8 cellular contexts compared by ENCODE assay signal in genomic region chr6:27630727-27631613, GRCh38.
DNase-seq lines count a peak whose midpoint lies in the region; ATAC-seq and TF ChIP-seq lines count a peak whose summit lies in the region.

No MANE protein-coding gene starts in this region.

- no peaks in the 10 kb centered on the region for H3K9me3 Mint-ChIP-seq in central memory CD8-positive, alpha-beta T cell

- peak overlapping the region; percentile 28 for H3K9ac ChIP-seq in HCT116 (ENCODE audit: low read length)

- H3K27me3 ChIP-seq in BE2C (no peaks in the 10 kb centered on the region), HCT116 (ENCODE audit: insufficient read depth, low read length) (no peaks in the 10 kb centered on the region), thyroid gland (no peaks in the 10 kb centered on the region)
- peaks cover 6% of the 10 kb centered on the region for H3K27me3 ChIP-seq in effector memory CD4-positive, alpha-beta T cell (replicated peaks; ENCODE audit: control insufficient read depth, insufficient read depth, low read length, poor library complexity, severe bottlenecking)

- H3K36me3 ChIP-seq in BE2C: no peaks in the 10 kb centered on the region
- H3K36me3 ChIP-seq in HCT116 (ENCODE audit: control insufficient read depth in 1 of 2, insufficient read depth in 2 of 2, low read length in 2 of 2): no peaks in the 10 kb centered on the region
- no peaks in the 10 kb centered on the region for H3K36me3 ChIP-seq in mucosa of descending colon (ENCODE audit: low read depth)
- H3K36me3 ChIP-seq in thyroid gland: no peaks in the 10 kb centered on the region
- no peaks in the 10 kb centered on the region for H3K36me3 ChIP-seq in effector memory CD4-positive, alpha-beta T cell (ENCODE audit: control insufficient read depth, insufficient read depth, low read length)

- no peak for TF ChIP-seq RAD21 in HCT116 (IDR thresholded peaks at IDR 0.05; ENCODE audit: low read depth)

- H3K9me3 ChIP-seq in BE2C (no peaks in the 10 kb centered on the region), HCT116 (ENCODE audit: control insufficient read depth in 1 of 2, insufficient read depth in 1 of 2, low read depth in 1 of 2, low read length in 2 of 2) (no peaks in the 10 kb centered on the region), mucosa of descending colon (no peaks in the 10 kb centered on the region), thyroid gland (no peaks in the 10 kb centered on the region)
- no peaks in the 10 kb centered on the region for H3K9me3 ChIP-seq in effector memory CD4-positive, alpha-beta T cell (ENCODE audit: control insufficient read depth, low read length)

- TF ChIP-seq CTCF in BE2C (IDR thresholded peaks at IDR 0.05; ENCODE audit: low read depth, low read length) (peak; percentile 31), HCT116 (IDR thresholded peaks at IDR 0.05 in 2 of 3, conservative IDR thresholded peaks at IDR 0.05 in 1 of 3; ENCODE audit: borderline replicate concordance in 1 of 3, insufficient read depth in 1 of 3, low read depth in 2 of 3, low read length in 2 of 3) (peak in 1 of 3 experiments; percentile 23; a peak in 1 of 6 replicates), RWPE1 (conservative IDR thresholded peaks at IDR 0.05; ENCODE audit: low read depth) (no peak), mucosa of descending colon (IDR thresholded peaks at IDR 0.05) (no peak), thyroid gland (IDR thresholded peaks at IDR 0.05) (no peak)

- peak overlapping the region; percentile 75 for H3K27ac Mint-ChIP-seq in central memory CD8-positive, alpha-beta T cell (ENCODE audit: low read depth)

- RAD21 ChIA-PET in HCT116 (lab: Charles Lee; ENCODE audit: low non-redundant PET in 1 of 2, low total read pairs in 2 of 2, uncharacterized antibody in 2 of 2, unreplicated experiment in 2 of 2): no interaction called here

- peak overlapping the region; percentile 69 for H3K4me2 ChIP-seq in HCT116 (ENCODE audit: low read length)

- H3K9me2 ChIP-seq in HCT116 (ENCODE audit: insufficient read depth): no peaks in the 10 kb centered on the region

- POLR2A ChIA-PET in HCT116 (lab: Charles Lee) (no interaction called here), RWPE1 (lab: Yijun Ruan, JAX; ENCODE audit: low non-redundant PET) (no interaction called here)

- no peaks in the 10 kb centered on the region for H4K20me1 ChIP-seq in HCT116 (ENCODE audit: insufficient read depth)

- intact Hi-C loops in HCT116 (cut with micrococcal nuclease): no loop called here
- intact Hi-C loops in mucosa of descending colon (cut with DNase I, micrococcal nuclease): no loop called here
- intact Hi-C loops in thyroid gland (cut with DNase I): no loop called here

- peak overlapping the region; percentile 31 for H2AFZ ChIP-seq in HCT116 (ENCODE audit: low read depth, low read length, poor library complexity, severe bottlenecking)

- peaks cover 93% of the 10 kb centered on the region for H3K27me3 Mint-ChIP-seq in central memory CD8-positive, alpha-beta T cell

- H3K4me1 Mint-ChIP-seq in central memory CD8-positive, alpha-beta T cell: no peaks in the 10 kb centered on the region

- no TSS peak for BruUV-seq in HCT116 (replicated peaks; lab: Mats Ljungman, UMichigan)

- CTCF ChIA-PET in HCT116 (lab: Charles Lee): interaction anchor here (0.7 kb wide), 1 partner anchor 13 kb away, joined by 3 read pairs; no protein-coding TSS in a partner anchor
- CTCF ChIA-PET in RWPE1 (lab: Yijun Ruan, JAX): interaction anchor here (0.5 to 2.3 kb wide), 5 partner anchors 8 to 77 kb away, joined by 3 to 6 read pairs (median 3); no protein-coding TSS in a partner anchor

- H3K79me2 ChIP-seq in HCT116 (ENCODE audit: insufficient read depth, low read length): no peaks in the 10 kb centered on the region

- DNase-seq in BE2C: peak; percentile 82
- DNase-seq in HCT116 (ENCODE audit: low read depth, low spot score): peak; percentile 44
- DNase-seq in RWPE1 (ENCODE audit: low spot score): peak; percentile 59
- no peak for DNase-seq in central memory CD8-positive, alpha-beta T cell (ENCODE audit: low spot score in 2 of 2)
- peak in 2 of 3 donors; percentile 26 to 41 for DNase-seq in mucosa of descending colon
- peak; percentile 6 to 13 for DNase-seq in thyroid gland
- DNase-seq in effector memory CD4-positive, alpha-beta T cell: no peak

- peaks cover 2% of the 10 kb centered on the region for H3K36me3 Mint-ChIP-seq in central memory CD8-positive, alpha-beta T cell (ENCODE audit: insufficient read depth)

- H3K27ac ChIP-seq in HCT116 (ENCODE audit: low read depth, low read length) (peak overlapping the region; percentile 38; the same call in 1 of the 2 replicates), RWPE1 (no peak overlapping the region), thyroid gland (no peak overlapping the region)
- no peak overlapping the region for H3K27ac ChIP-seq in effector memory CD4-positive, alpha-beta T cell (ENCODE audit: insufficient read depth, low read length, poor library complexity, severe bottlenecking)

- WGBS in thyroid gland, 2 donors: 4 to 6% methylated on average over 33 to 51 of the region's 51 CpGs

- H3K4me3 ChIP-seq in BE2C (ENCODE audit: low read depth, low read length): peak overlapping the region; percentile 95
- H3K4me3 ChIP-seq in HCT116 (replicated peaks in 1 of 2; ENCODE audit: low read depth in 1 of 2, low read length in 2 of 2): peak overlapping the region; percentile 34 to 49
- no peak overlapping the region for H3K4me3 ChIP-seq in mucosa of descending colon
- no peak overlapping the region for H3K4me3 ChIP-seq in thyroid gland (replicated peaks in 1 of 3)
- H3K4me3 ChIP-seq in effector memory CD4-positive, alpha-beta T cell (ENCODE audit: insufficient read depth, low read depth, low read length, poor library complexity, severe bottlenecking): no peak overlapping the region

- H3K4me3 Mint-ChIP-seq in central memory CD8-positive, alpha-beta T cell: peak overlapping the region; percentile 36

- ATAC-seq in HCT116 (peak; percentile 87), mucosa of descending colon (peak; percentile 80), HG03521 (IDR thresholded peaks at IDR 0.05; ENCODE audit: unreplicated experiment) (no peak)
- no peak for ATAC-seq in central memory CD8-positive, alpha-beta T cell (replicated peaks; ENCODE audit: extremely low read depth, poor library complexity, severe bottlenecking)

- no peak for TF ChIP-seq POLR2A in HCT116 (IDR thresholded peaks at IDR 0.05; ENCODE audit: borderline replicate concordance, extremely low read depth, insufficient read depth, insufficient read length)
- TF ChIP-seq POLR2A in thyroid gland (IDR thresholded peaks at IDR 0.05): no peak

- H3K4me1 ChIP-seq in BE2C (no peaks in the 10 kb centered on the region), HCT116 (ENCODE audit: control insufficient read depth in 1 of 2, insufficient read depth in 2 of 2, low read length in 2 of 2) (peaks cover 3 to 22% of the 10 kb centered on the region in 2 experiments; a peak in 1 of 4 replicates), mucosa of descending colon (ENCODE audit: low read depth) (peaks cover 10% of the 10 kb centered on the region), thyroid gland (peaks cover 0 to 4% of the 10 kb centered on the region in 2 donors)
- H3K4me1 ChIP-seq in effector memory CD4-positive, alpha-beta T cell (ENCODE audit: control insufficient read depth, insufficient read depth, low read length, poor library complexity, severe bottlenecking): peaks cover 4% of the 10 kb centered on the region

TF ChIP-seq in HCT116, 20 proteins besides CTCF, POLR2A, EP300 and RAD21:
- TF ChIP-seq CEBPB (IDR thresholded peaks at IDR 0.05; ENCODE audit: low read depth) (peak; percentile 75), MAX (IDR thresholded peaks at IDR 0.05) (peak; percentile 94), SP1 (IDR thresholded peaks at IDR 0.05; ENCODE audit: low read depth) (peak; percentile 32; the same call in 1 of the 2 replicates), ZBTB33 (IDR thresholded peaks at IDR 0.05; ENCODE audit: extremely low read depth, insufficient replicate concordance, low read length) (no peak), ATF3 (IDR thresholded peaks at IDR 0.05) (peak; percentile 93), CBX3 (IDR thresholded peaks at IDR 0.05; ENCODE audit: low read depth) (peak; percentile 84)

Comparison
In these comparisons a context has a peak if more than half of its experiments do, and no peak if none do; other contexts are left out.
1. DNase-seq: peak in BE2C (single experiment), HCT116 (single experiment), RWPE1 (single experiment), mucosa of descending colon (2 of 3) and thyroid gland (2 of 2); none in central memory CD8-positive, alpha-beta T cell (0 of 2) and effector memory CD4-positive, alpha-beta T cell (0 of 3).
2. H3K4me3 ChIP-seq: peak in BE2C (single experiment) and HCT116 (2 of 2); none in mucosa of descending colon (single experiment), thyroid gland (0 of 3) and effector memory CD4-positive, alpha-beta T cell (single experiment).
3. ATAC-seq: peak in HCT116 (single experiment) and mucosa of descending colon (single experiment); none in central memory CD8-positive, alpha-beta T cell (single experiment) and HG03521 (single experiment).